24 cellular contexts compared by ENCODE assay signal in the genomic region with DNA sequence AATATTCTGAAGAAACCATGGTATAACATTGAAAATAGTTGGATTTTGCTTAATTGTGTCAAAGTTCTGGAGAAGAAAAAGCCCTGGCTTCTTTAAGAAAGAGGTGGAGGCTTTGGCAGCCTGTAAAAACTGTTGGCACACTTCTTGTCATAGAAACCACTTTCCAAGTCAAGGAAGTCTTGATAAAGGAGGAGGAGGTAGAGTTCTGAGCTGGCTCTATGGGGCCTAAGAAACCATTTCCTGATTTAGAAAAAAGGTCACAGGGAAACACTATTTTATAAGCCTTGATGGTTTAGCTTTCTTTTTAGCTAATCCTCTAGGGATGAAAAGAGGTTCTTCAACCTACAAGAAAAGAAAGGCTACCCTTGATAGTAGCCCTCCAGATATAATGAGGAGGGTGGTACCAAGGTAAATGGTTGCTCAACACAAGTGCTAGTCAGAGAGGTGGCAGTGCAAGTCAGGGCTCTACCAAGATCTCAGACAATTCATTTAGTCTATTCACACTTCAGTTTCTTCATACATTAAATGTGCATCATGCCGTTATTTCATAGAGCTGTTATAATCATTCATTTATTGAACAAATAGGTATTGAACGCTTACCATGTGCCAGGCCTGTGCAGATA.
DNase-seq lines count a peak whose midpoint lies in the region; ATAC-seq and TF ChIP-seq lines count a peak whose summit lies in the region.
"Had no signal": no experiment of that assay in that cellular context is flagged by ENCODE, and none has a peak within 500 bp of the region (broad histone marks: within the 10 kb centered on the region; RNA-seq: fewer than 3 reads in every experiment).

No MANE protein-coding gene starts in this region.

- H4K20me1 ChIP-seq in BLaER1 treated with 17β-estradiol and CSF1 and Interleukin-3, amounts not matched to agents 10 nM and 100 nM, result no peaks in the 10 kb centered on the region

- no peak for ATAC-seq in stimulated activated naive B cell treated with anti-CD40 and anti-IgM and Interleukin-4, amounts not matched to agents 10 μg/mL and 1 μg/mL and 100 μg/mL, for 72 hours (replicated peaks)
- ATAC-seq in HG03280 (IDR thresholded peaks at IDR 0.05; ENCODE audit: unreplicated experiment), result no peak
- ATAC-seq: activated CD4-positive, alpha-beta T cell treated with anti-CD3 and anti-CD28 coated beads for 36 hours; Right ventricle myocardium inferior had no signal

- H3K4me3 ChIP-seq in BLaER1 treated with 17β-estradiol and CSF1 and Interleukin-3, amounts not matched to agents 10 nM and 100 nM, result no peak overlapping the region
- H3K4me3 ChIP-seq in fibroblast of pulmonary artery (replicated peaks; ENCODE audit: low read depth, low read length), result no peak overlapping the region
- H3K4me3 ChIP-seq: hepatocyte, vagina had no signal

- H3K27me3 Mint-ChIP-seq in stimulated activated naive B cell treated with anti-CD40 and anti-IgM and Interleukin-4, amounts not matched to agents 10 μg/mL and 1 μg/mL and 100 μg/mL, for 72 hours, result no peaks in the 10 kb centered on the region
- H3K27me3 Mint-ChIP-seq: activated CD4-positive, alpha-beta T cell treated with anti-CD3 and anti-CD28 coated beads for 36 hours had no signal

- no peaks in the 10 kb centered on the region for H3K36me3 ChIP-seq in BLaER1 treated with 17β-estradiol and CSF1 and Interleukin-3, amounts not matched to agents 10 nM and 100 nM
- H3K36me3 ChIP-seq: vagina had no signal

- TF ChIP-seq CTCF in fibroblast of pulmonary artery (IDR thresholded peaks at IDR 0.05; ENCODE audit: low read length, missing control alignments), result no peak

- H3K9me3 ChIP-seq in BLaER1 treated with 17β-estradiol and CSF1 and Interleukin-3, amounts not matched to agents 10 nM and 100 nM (replicated peaks in 1 of 11), result peaks cover 0 to 10% (median 0%) of the 10 kb centered on the region in 11 experiments; a peak in 3 of 22 replicates
- H3K9me3 ChIP-seq: vagina had no signal

- DNase-seq in Kasumi-1 (lab: John Stamatoyannopoulos, UW), result peak; percentile 73 to 84
- DNase-seq in NOMO-1 treated with dmso at 0.1 percent for 144 hours (lab: John Stamatoyannopoulos, UW; ENCODE audit: unreplicated experiment), result peak; percentile 13
- peak; percentile 64 for DNase-seq in fibroblast of pulmonary artery (ENCODE audit: low read depth)
- no peak for DNase-seq in stimulated activated naive B cell treated with anti-CD40 and anti-IgM and Interleukin-4, amounts not matched to agents 10 μg/mL and 1 μg/mL and 100 μg/mL, for 72 hours
- DNase-seq in NCI-H2196 treated with DMSO at 0.1 percent for 48 hours (lab: John Stamatoyannopoulos, UW; ENCODE audit: unreplicated experiment), result no peak
- no peak for DNase-seq in NCI-H748 (lab: John Stamatoyannopoulos, UW; ENCODE audit: unreplicated experiment)
- DNase-seq: activated CD4-positive, alpha-beta T cell treated with anti-CD3 and anti-CD28 coated beads for 36 hours; activated naive CD4-positive, alpha-beta T cell treated with anti-CD3 and anti-CD28 coated beads, Interleukin-2, amount 10 ng/mL, durations not matched to agents 7 days and 5 days; activated T-cell treated with anti-CD3 and anti-CD28 coated beads, Interleukin-2, amount 50 U/mL, for 48 hours; anterior cingulate cortex; foreskin fibroblast; HCEC 1CT; immature natural killer cell; NCI-H2081 treated with DMSO at 0.1 percent for 48 hours; NCI-H524; posterior cingulate gyrus had no signal

- H3K4me3 Mint-ChIP-seq in stimulated activated naive B cell treated with anti-CD40 and anti-IgM and Interleukin-4, amounts not matched to agents 10 μg/mL and 1 μg/mL and 100 μg/mL, for 72 hours, result no peak overlapping the region
- H3K4me3 Mint-ChIP-seq: activated CD4-positive, alpha-beta T cell treated with anti-CD3 and anti-CD28 coated beads for 36 hours; activated naive CD4-positive, alpha-beta T cell treated with anti-CD3 and anti-CD28 coated beads, Interleukin-2, amount 10 ng/mL, durations not matched to agents 7 days and 5 days; CD14-positive monocyte; immature natural killer cell; neural crest cell had no signal

- H3K4me2 ChIP-seq in BLaER1 treated with 17β-estradiol and CSF1 and Interleukin-3, amounts not matched to agents 10 nM and 100 nM, result peak overlapping the region in 7 of 11 experiments; percentile 14 to 58 (median 30); a peak in 11 of 22 replicates
- H3K4me2 ChIP-seq: hepatocyte, KMS-11 had no signal

- H3K9ac ChIP-seq in BLaER1 treated with 17β-estradiol and CSF1 and Interleukin-3, amounts not matched to agents 10 nM and 100 nM, result no peak overlapping the region
- H3K9ac ChIP-seq: KMS-11 had no signal

- peaks cover 7 to 42% (median 16%) of the 10 kb centered on the region in 10 experiments; a peak in 15 of 20 replicates for H3K4me1 ChIP-seq in BLaER1 treated with 17β-estradiol and CSF1 and Interleukin-3, amounts not matched to agents 10 nM and 100 nM

- no peaks in the 10 kb centered on the region for H3K9me3 Mint-ChIP-seq in stimulated activated naive B cell treated with anti-CD40 and anti-IgM and Interleukin-4, amounts not matched to agents 10 μg/mL and 1 μg/mL and 100 μg/mL, for 72 hours
- H3K9me3 Mint-ChIP-seq: activated naive CD4-positive, alpha-beta T cell treated with anti-CD3 and anti-CD28 coated beads, Interleukin-2, amount 10 ng/mL, durations not matched to agents 7 days and 5 days; immature natural killer cell had no signal

- no peak overlapping the region for H3K27ac Mint-ChIP-seq in stimulated activated naive B cell treated with anti-CD40 and anti-IgM and Interleukin-4, amounts not matched to agents 10 μg/mL and 1 μg/mL and 100 μg/mL, for 72 hours
- H3K27ac Mint-ChIP-seq: activated CD4-positive, alpha-beta T cell treated with anti-CD3 and anti-CD28 coated beads for 36 hours; activated naive CD4-positive, alpha-beta T cell treated with anti-CD3 and anti-CD28 coated beads, Interleukin-2, amount 10 ng/mL, durations not matched to agents 7 days and 5 days; CD14-positive monocyte; immature natural killer cell had no signal

- H3K27ac ChIP-seq in BLaER1 treated with 17β-estradiol and CSF1 and Interleukin-3, amounts not matched to agents 10 nM and 100 nM, result no peak overlapping the region
- H3K27ac ChIP-seq: hepatocyte, KMS-11, vagina had no signal

- H3K36me3 Mint-ChIP-seq in stimulated activated naive B cell treated with anti-CD40 and anti-IgM and Interleukin-4, amounts not matched to agents 10 μg/mL and 1 μg/mL and 100 μg/mL, for 72 hours, result peaks cover 0 to 4% of the 10 kb centered on the region in 2 donors
- H3K36me3 Mint-ChIP-seq: activated naive CD4-positive, alpha-beta T cell treated with anti-CD3 and anti-CD28 coated beads, Interleukin-2, amount 10 ng/mL, durations not matched to agents 7 days and 5 days; CD14-positive monocyte; immature natural killer cell had no signal

- peaks cover 5 to 19% of the 10 kb centered on the region in 2 donors for H3K4me1 Mint-ChIP-seq in stimulated activated naive B cell treated with anti-CD40 and anti-IgM and Interleukin-4, amounts not matched to agents 10 μg/mL and 1 μg/mL and 100 μg/mL, for 72 hours
- H3K4me1 Mint-ChIP-seq: immature natural killer cell had no signal

- H3K27me3 ChIP-seq in BLaER1 treated with 17β-estradiol and CSF1 and Interleukin-3, amounts not matched to agents 10 nM and 100 nM, result no peaks in the 10 kb centered on the region
- H3K27me3 ChIP-seq: hepatocyte, vagina had no signal

Comparison
In these comparisons a context has a peak if more than half of its experiments do, and no peak if none do; other contexts are left out.
1. DNase-seq: peak in Kasumi-1 (2 of 2), NOMO-1 treated with dmso at 0.1 percent for 144 hours (single experiment) and fibroblast of pulmonary artery (single experiment); none in stimulated activated naive B cell treated with anti-CD40 and anti-IgM and Interleukin-4, amounts not matched to agents 10 μg/mL and 1 μg/mL and 100 μg/mL, for 72 hours (single experiment), NCI-H2196 treated with DMSO at 0.1 percent for 48 hours (single experiment) and NCI-H748 (single experiment).